Comparison of ENCODE assay signal across 13 cellular contexts in genomic region chr3:128009952-128010846, GRCh38. TPM values are rescaled to one million over a fixed set of nuclear protein-coding genes. Genes with fewer than 3 reads are reported as not detected.
A peak's percentile ranks its signal among the peaks of the same experiment; 100 is the strongest.
DNase-seq lines count a peak whose midpoint lies in the region; TF ChIP-seq lines count a peak whose summit lies in the region.
"Had no signal": no experiment of that assay in that cellular context is flagged by ENCODE, and none has a peak within 500 bp of the region (broad histone marks: within the 10 kb centered on the region; RNA-seq: fewer than 3 reads in every experiment).

No MANE protein-coding gene starts in this region.

- no peak overlapping the region for H3K4me3 ChIP-seq in tibial artery
- H3K4me3 ChIP-seq: ovary, transverse colon had no signal

- no peaks in the 10 kb centered on the region for H3K36me3 Mint-ChIP-seq in osteocyte (ENCODE audit: unreplicated experiment)

- POLR2A ChIA-PET in RWPE1 (lab: Yijun Ruan, JAX; ENCODE audit: low non-redundant PET), result no interaction called here

- H3K9me3 Mint-ChIP-seq in osteocyte (ENCODE audit: unreplicated experiment), result no peaks in the 10 kb centered on the region

- H3K27ac ChIP-seq in RWPE1 (peak overlapping the region; percentile 77), tibial artery (no peak overlapping the region), caudate nucleus (ENCODE audit: low read depth, low read length) (no peak overlapping the region)
- H3K27ac ChIP-seq: ovary, transverse colon had no signal

- H3K36me3 ChIP-seq in tibial artery, result no peaks in the 10 kb centered on the region
- H3K36me3 ChIP-seq: ovary, transverse colon had no signal

- peaks cover 17% of the 10 kb centered on the region for H3K27me3 Mint-ChIP-seq in osteocyte (ENCODE audit: unreplicated experiment)

- H3K27me3 ChIP-seq in tibial artery, result peaks cover 0 to 13% of the 10 kb centered on the region in 2 donors
- H3K27me3 ChIP-seq: ovary had no signal

- H3K9me3 ChIP-seq in tibial artery, result no peaks in the 10 kb centered on the region
- H3K9me3 ChIP-seq: ovary, transverse colon had no signal

- TF ChIP-seq POLR2A in erythroblast (IDR thresholded peaks at IDR 0.05; ENCODE audit: low read length), result no peak

- TF ChIP-seq CTCF in RWPE1 (conservative IDR thresholded peaks at IDR 0.05; ENCODE audit: low read depth) (no peak), osteocyte (IDR thresholded peaks at IDR 0.05) (no peak), tibial artery (IDR thresholded peaks at IDR 0.05) (no peak)

- CTCF ChIA-PET in RWPE1 (lab: Yijun Ruan, JAX), result interaction anchor here (0.6 to 0.7 kb wide), 2 partner anchors 68 to 74 kb away, joined by 3 to 5 read pairs; no protein-coding TSS in a partner anchor

- peak overlapping the region; percentile 48 for H3K27ac Mint-ChIP-seq in osteocyte (ENCODE audit: unreplicated experiment)
- H3K27ac Mint-ChIP-seq: activated CD8-positive, alpha-beta T cell treated with anti-CD3 and anti-CD28 coated beads, Interleukin-2, amount 10 ng/mL, durations not matched to agents 7 days and 5 days had no signal

- peaks cover 0 to 17% (median 9%) of the 10 kb centered on the region in 4 donors for H3K4me1 ChIP-seq in tibial artery

- H3K4me1 Mint-ChIP-seq in osteocyte (ENCODE audit: unreplicated experiment), result peaks cover 16% of the 10 kb centered on the region

- DNase-seq in GM04504 (ENCODE audit: low read depth) (peak; percentile 32), RWPE1 (ENCODE audit: low spot score) (no peak), erythroblast (lab: John Stamatoyannopoulos, UW) (peak; percentile 30 to 70), osteocyte (ENCODE audit: extremely low spot score, unreplicated experiment) (no peak), tibial artery (no peak), SHP77 treated with DMSO at 0.1 percent for 48 hours (lab: John Stamatoyannopoulos, UW) (no peak), caudate nucleus (lab: John Stamatoyannopoulos, UW) (no peak), NCI-H345 treated with DMSO at 0.1 percent for 48 hours (lab: John Stamatoyannopoulos, UW; ENCODE audit: unreplicated experiment) (no peak)
- DNase-seq: central memory CD4-positive, alpha-beta T cell; ovary; T-helper 9 cell had no signal

- no peak overlapping the region for H3K4me3 Mint-ChIP-seq in osteocyte (ENCODE audit: unreplicated experiment)
- H3K4me3 Mint-ChIP-seq: activated CD8-positive, alpha-beta T cell treated with anti-CD3 and anti-CD28 coated beads, Interleukin-2, amount 10 ng/mL, durations not matched to agents 7 days and 5 days had no signal

- intact Hi-C loops in tibial artery (cut with DNase I; ENCODE audit: low total_unique reads), result no loop called here

RNA-seq across cellular contexts. Expression of gene SEC61A1, which starts 42.0 kb away (rescaled TPM):
- 307 and 310 TPM in 2 replicates for total RNA-seq in osteocyte

Comparison
In these comparisons a context has a peak if more than half of its experiments do, and no peak if none do; other contexts are left out.
1. DNase-seq: peak in GM04504 (single experiment) and erythroblast (2 of 2); none in RWPE1 (single experiment), osteocyte (single experiment), tibial artery (0 of 2), SHP77 treated with DMSO at 0.1 percent for 48 hours (single experiment), caudate nucleus (0 of 61) and NCI-H345 treated with DMSO at 0.1 percent for 48 hours (single experiment).